ENCODE assay signal across 21 cellular contexts in genomic region chr14:31761325-31761724, GRCh38.
DNase-seq lines count a peak whose midpoint lies in the region; ATAC-seq, FAIRE-seq and TF ChIP-seq lines count a peak whose summit lies in the region.
"Had no signal": no experiment of that assay in that cellular context is flagged by ENCODE, and none has a peak within 500 bp of the region (broad histone marks: within the 10 kb centered on the region; RNA-seq: fewer than 3 reads in every experiment).

No MANE protein-coding gene starts in this region.

- H3K4me2 ChIP-seq in A549 (no peak overlapping the region), K562 (ENCODE audit: insufficient read depth, low read length) (no peak overlapping the region)

- WGBS in A549 (ENCODE audit: missing lambda C conversion rate), result 95% methylated on average over 4 of the region's 4 CpGs
- WGBS in K562 (ENCODE audit: insufficient coverage, low coverage, missing lambda C conversion rate), result 64% methylated on average over 4 of the region's 4 CpGs

- no peaks in the 10 kb centered on the region for H3K4me1 ChIP-seq in A549
- H3K4me1 ChIP-seq in K562 (replicated peaks in 1 of 2; ENCODE audit: control insufficient read depth in 2 of 2, insufficient read depth in 2 of 2, low read length in 2 of 2), result no peaks in the 10 kb centered on the region
- H3K4me1 ChIP-seq: Caco-2 had no signal

- no peaks in the 10 kb centered on the region for H3K9me3 Mint-ChIP-seq in activated CD4-positive, alpha-beta T cell treated with anti-CD3 and anti-CD28 coated beads, Interleukin-2, amount 10 ng/mL, durations not matched to agents 24 days and 14 days
- H3K9me3 Mint-ChIP-seq: CD8-positive, alpha-beta T cell had no signal

- no peak overlapping the region for H3K27ac Mint-ChIP-seq in activated CD4-positive, alpha-beta T cell treated with anti-CD3 and anti-CD28 coated beads, Interleukin-2, amount 10 ng/mL, durations not matched to agents 24 days and 14 days
- H3K27ac Mint-ChIP-seq: B cell; CD4-positive, alpha-beta T cell; CD8-positive, alpha-beta T cell had no signal

- no peaks in the 10 kb centered on the region for H3K9me1 ChIP-seq in K562 (ENCODE audit: control insufficient read depth, insufficient read depth, low read length)

- H3K27ac ChIP-seq in A549, result no peak overlapping the region
- H3K27ac ChIP-seq in K562 (ENCODE audit: extremely low read depth, low read depth, low read length), result no peak overlapping the region
- H3K27ac ChIP-seq: BLaER1 treated with 17β-estradiol and CSF1 and Interleukin-3, amounts not matched to agents 10 nM and 100 nM; C4-2B had no signal

- CTCF ChIA-PET in A549 (lab: Yijun Ruan, JAX) (interaction anchor here (1.1 kb wide), 2 partner anchors 10 to 21 kb away, joined by 3 read pairs; no protein-coding TSS in a partner anchor), K562 (lab: Yijun Ruan, JAX; ENCODE audit: low intra/inter-chr PET ratio) (no interaction called here)

- no peak overlapping the region for H2AFZ ChIP-seq in K562 (ENCODE audit: low read depth, low read length)

- intact Hi-C loops in K562 (cut with micrococcal nuclease), result no loop called here
- intact Hi-C loops in activated CD4-positive, alpha-beta T cell treated with anti-CD3 and anti-CD28 coated beads, Interleukin-2, amount 10 ng/mL, durations not matched to agents 24 days and 14 days (cut with micrococcal nuclease), result no loop called here

- in situ Hi-C loops in K562 (cut with MboI), result no loop called here

- no peaks in the 10 kb centered on the region for H3K4me1 Mint-ChIP-seq in activated CD4-positive, alpha-beta T cell treated with anti-CD3 and anti-CD28 coated beads, Interleukin-2, amount 10 ng/mL, durations not matched to agents 24 days and 14 days
- H3K4me1 Mint-ChIP-seq: B cell had no signal

- H3K27me3 Mint-ChIP-seq in activated CD4-positive, alpha-beta T cell treated with anti-CD3 and anti-CD28 coated beads, Interleukin-2, amount 10 ng/mL, durations not matched to agents 24 days and 14 days, result no peaks in the 10 kb centered on the region
- H3K27me3 Mint-ChIP-seq: B cell; CD4-positive, alpha-beta T cell had no signal

- TF ChIP-seq EP300 in A549 (IDR thresholded peaks at IDR 0.05) (no peak), K562 (IDR thresholded peaks at IDR 0.05; ENCODE audit: low read length) (no peak)

- H3K9me3 ChIP-seq in A549 (no peaks in the 10 kb centered on the region), K562 (replicated peaks; ENCODE audit: control insufficient read depth, insufficient read depth, low read depth, low read length) (no peaks in the 10 kb centered on the region)
- H3K9me3 ChIP-seq: Caco-2 had no signal

- no peaks in the 10 kb centered on the region for H3K79me2 ChIP-seq in K562 (ENCODE audit: control insufficient read depth, insufficient read depth, low read length)

- TF ChIP-seq POLR2A in A549 (IDR thresholded peaks at IDR 0.05; ENCODE audit: low read length) (no peak), K562 (conservative IDR thresholded peaks at IDR 0.05) (no peak)

- H3K4me3 ChIP-seq in A549 (no peak overlapping the region), K562 (no peak overlapping the region)
- H3K4me3 ChIP-seq: BLaER1 treated with 17β-estradiol and CSF1 and Interleukin-3, amounts not matched to agents 10 nM and 100 nM had no signal

- no TSS peak for BruUV-seq in K562 (replicated peaks; lab: Mats Ljungman, UMichigan)

- TF ChIP-seq CTCF in A549 (IDR thresholded peaks at IDR 0.05) (no peak), K562 (IDR thresholded peaks at IDR 0.05 in 2 of 3, conservative IDR thresholded peaks at IDR 0.05 in 1 of 3; ENCODE audit: insufficient read depth in 2 of 3, low read depth in 1 of 3, low read length in 3 of 3) (no peak)

- H3K4me3 Mint-ChIP-seq in activated CD4-positive, alpha-beta T cell treated with anti-CD3 and anti-CD28 coated beads, Interleukin-2, amount 10 ng/mL, durations not matched to agents 24 days and 14 days, result no peak overlapping the region
- H3K4me3 Mint-ChIP-seq: B cell; CD4-positive, alpha-beta T cell; CD8-positive, alpha-beta T cell had no signal

- DNase-seq in A549 (ENCODE audit: low read depth in 1 of 2, low spot score in 1 of 2) (no peak), K562 (ENCODE audit: extremely low read depth in 1 of 4, low spot score in 3 of 4) (no peak), GM03348 (ENCODE audit: low spot score) (no peak), NCI-H1417 (lab: John Stamatoyannopoulos, UW) (no peak)
- DNase-seq in activated CD4-positive, alpha-beta T cell treated with anti-CD3 and anti-CD28 coated beads, Interleukin-2, amount 10 ng/mL, durations not matched to agents 24 days and 14 days, result no peak
- DNase-seq: 8988T; AML-193; Caco-2; Calu3; CD4-positive, alpha-beta T cell; CD8-positive, alpha-beta T cell; DMS79 treated with DMSO at 0.1 percent for 48 hours; GDM1 had no signal

- TF ChIP-seq RAD21 in A549 (conservative IDR thresholded peaks at IDR 0.05 in 1 of 2, IDR thresholded peaks at IDR 0.05 in 1 of 2) (no peak), K562 (CRISPR knock-in tag; conservative IDR thresholded peaks at IDR 0.05 in 1 of 2, IDR thresholded peaks at IDR 0.05 in 1 of 2) (no peak)

- H3K9ac ChIP-seq in K562 (ENCODE audit: insufficient read depth in 1 of 2, low read depth in 2 of 2, low read length in 2 of 2), result no peak overlapping the region
- H3K9ac ChIP-seq: BLaER1 treated with 17β-estradiol and CSF1 and Interleukin-3, amounts not matched to agents 10 nM and 100 nM had no signal

- no peak for ATAC-seq in A549
- ATAC-seq in K562, result no peak
- ATAC-seq: CD8-positive, alpha-beta T cell had no signal

- H3K36me3 Mint-ChIP-seq in activated CD4-positive, alpha-beta T cell treated with anti-CD3 and anti-CD28 coated beads, Interleukin-2, amount 10 ng/mL, durations not matched to agents 24 days and 14 days (ENCODE audit: low read depth), result no peaks in the 10 kb centered on the region

- H4K20me1 ChIP-seq in K562 (replicated peaks; ENCODE audit: control insufficient read depth, insufficient read depth, low read length), result no peaks in the 10 kb centered on the region
- H4K20me1 ChIP-seq: BLaER1 treated with 17β-estradiol and CSF1 and Interleukin-3, amounts not matched to agents 10 nM and 100 nM had no signal

- FAIRE-seq in A549 (lab: Jason Lieb, UNC) (no peak), G401.6 (lab: Jason Lieb, UNC) (peak; percentile 11), K562 (lab: Jason Lieb, UNC) (no peak)
- FAIRE-seq: A204.1, D721Med, GM12891, GM19239 had no signal

- POLR2A ChIA-PET in A549 (lab: Yijun Ruan, JAX) (no interaction called here), K562 (lab: Yijun Ruan, JAX) (no interaction called here)

- no peaks in the 10 kb centered on the region for H3K27me3 ChIP-seq in K562 (ENCODE audit: control insufficient read depth in 2 of 2, insufficient read depth in 2 of 2, low read length in 2 of 2)
- H3K27me3 ChIP-seq: BLaER1 treated with 17β-estradiol and CSF1 and Interleukin-3, amounts not matched to agents 10 nM and 100 nM had no signal

- H3K36me3 ChIP-seq in K562 (ENCODE audit: control insufficient read depth, insufficient read depth, low read length), result no peaks in the 10 kb centered on the region
- H3K36me3 ChIP-seq: BLaER1 treated with 17β-estradiol and CSF1 and Interleukin-3, amounts not matched to agents 10 nM and 100 nM had no signal

TF ChIP-seq in A549, 52 proteins besides CTCF, POLR2A, EP300 and RAD21:
- no peak for TF ChIP-seq CBX8 (IDR thresholded peaks at IDR 0.05)
- peak; percentile 95 for TF ChIP-seq MAFK (IDR thresholded peaks at IDR 0.05; ENCODE audit: partially characterized antibody)

TF ChIP-seq in K562, 482 proteins besides CTCF, POLR2A, EP300 and RAD21:
- TF ChIP-seq MAFK (IDR thresholded peaks at IDR 0.05; ENCODE audit: low read length), result peak; percentile 93
- peak; percentile 82 for TF ChIP-seq ZNF316 (IDR thresholded peaks at IDR 0.05)
- no peak for TF ChIP-seq PCBP2 (IDR thresholded peaks at IDR 0.05; ENCODE audit: low read depth, low read length, poor library complexity, severe bottlenecking)
- no peak for TF ChIP-seq TEAD4 (IDR thresholded peaks at IDR 0.05; ENCODE audit: low read length)
- TF ChIP-seq TEAD4 (CRISPR knock-in tag; IDR thresholded peaks at IDR 0.05; ENCODE audit: borderline replicate concordance), result no peak
- no peak for TF ChIP-seq ZNF143 (CRISPR knock-in tag; IDR thresholded peaks at IDR 0.05)
- TF ChIP-seq, protein P1, sequence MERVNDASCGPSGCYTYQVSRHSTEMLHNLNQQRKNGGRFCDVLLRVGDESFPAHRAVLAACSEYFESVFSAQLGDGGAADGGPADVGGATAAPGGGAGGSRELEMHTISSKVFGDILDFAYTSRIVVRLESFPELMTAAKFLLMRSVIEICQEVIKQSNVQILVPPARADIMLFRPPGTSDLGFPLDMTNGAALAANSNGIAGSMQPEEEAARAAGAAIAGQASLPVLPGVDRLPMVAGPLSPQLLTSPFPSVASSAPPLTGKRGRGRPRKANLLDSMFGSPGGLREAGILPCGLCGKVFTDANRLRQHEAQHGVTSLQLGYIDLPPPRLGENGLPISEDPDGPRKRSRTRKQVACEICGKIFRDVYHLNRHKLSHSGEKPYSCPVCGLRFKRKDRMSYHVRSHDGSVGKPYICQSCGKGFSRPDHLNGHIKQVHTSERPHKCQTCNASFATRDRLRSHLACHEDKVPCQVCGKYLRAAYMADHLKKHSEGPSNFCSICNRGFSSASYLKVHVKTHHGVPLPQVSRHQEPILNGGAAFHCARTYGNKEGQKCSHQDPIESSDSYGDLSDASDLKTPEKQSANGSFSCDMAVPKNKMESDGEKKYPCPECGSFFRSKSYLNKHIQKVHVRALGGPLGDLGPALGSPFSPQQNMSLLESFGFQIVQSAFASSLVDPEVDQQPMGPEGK (CRISPR knock-in tag; IDR thresholded peaks at IDR 0.05; ENCODE audit: borderline replicate concordance), result no peak
- TF ChIP-seq C11orf30 (IDR thresholded peaks at IDR 0.05; ENCODE audit: low read depth), result peak; percentile 68
- no peak for TF ChIP-seq MAX (CRISPR knock-in tag; IDR thresholded peaks at IDR 0.05)
- peak; percentile 67 for TF ChIP-seq MAFG (tag; conservative IDR thresholded peaks at IDR 0.05)
- peak; percentile 89 for TF ChIP-seq MAFF (IDR thresholded peaks at IDR 0.05; ENCODE audit: low read length)

Comparison
In these comparisons a context has a peak if more than half of its experiments do, and no peak if none do; other contexts are left out.
1. Of the 35 proteins assayed by ChIP-seq in both K562 and A549: peak only in K562: none; only in A549: none; in both: MAFK; in neither: 34.